Comparison of ENCODE assay signal across 15 cellular contexts in the genomic region with DNA sequence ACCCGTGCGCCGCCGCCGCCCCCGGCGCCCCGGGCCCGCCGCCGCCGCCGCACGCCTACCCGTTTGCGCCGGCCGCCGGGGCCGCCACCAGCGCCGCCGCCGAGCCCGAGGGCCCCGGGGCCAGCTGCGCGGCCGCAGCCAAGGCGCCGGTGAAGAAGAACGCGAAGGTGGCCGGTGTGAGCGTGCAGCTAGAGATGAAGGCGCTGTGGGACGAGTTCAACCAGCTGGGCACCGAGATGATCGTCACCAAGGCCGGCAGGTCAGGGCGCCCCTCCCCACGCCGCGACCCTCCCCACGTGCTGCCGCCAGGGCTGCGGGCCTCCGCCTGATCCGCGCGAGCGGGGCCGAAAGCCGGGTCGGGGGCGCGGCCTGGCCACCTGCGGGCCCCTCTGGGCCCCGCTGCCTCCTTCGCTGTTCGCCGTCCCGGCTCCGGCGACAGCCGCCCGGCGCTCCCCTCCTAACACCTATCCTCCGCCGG. TPM values are rescaled to one million over a fixed set of nuclear protein-coding genes. Genes with fewer than 3 reads are reported as not detected.
DNase-seq lines count a peak whose midpoint lies in the region; TF ChIP-seq lines count a peak whose summit lies in the region.
"Had no signal": no experiment of that assay in that cellular context is flagged by ENCODE, and none has a peak within 500 bp of the region (broad histone marks: within the 10 kb centered on the region; RNA-seq: fewer than 3 reads in every experiment).

No MANE protein-coding gene starts in this region.

- H3K79me2 ChIP-seq in H9 (ENCODE audit: insufficient read depth, low read length) (no peaks in the 10 kb centered on the region), mammary epithelial cell (ENCODE audit: insufficient read depth, low read length) (no peaks in the 10 kb centered on the region)

- H3K4me3 Mint-ChIP-seq in H9 (peak overlapping the region; percentile 27 to 51; a peak in 3 of 5 replicates), osteocyte (ENCODE audit: unreplicated experiment) (peak overlapping the region; percentile 55)
- H3K4me3 Mint-ChIP-seq: activated CD4-positive, alpha-beta T cell treated with anti-CD3 and anti-CD28 coated beads, Interleukin-2, amount 10 ng/mL, durations not matched to agents 7 days and 5 days had no signal

- H3K27ac Mint-ChIP-seq in H9 = no peak overlapping the region
- H3K27ac Mint-ChIP-seq in osteocyte (ENCODE audit: unreplicated experiment) = no peak overlapping the region
- H3K27ac Mint-ChIP-seq: activated CD4-positive, alpha-beta T cell treated with anti-CD3 and anti-CD28 coated beads, Interleukin-2, amount 10 ng/mL, durations not matched to agents 7 days and 5 days; CD4-positive, CD25-positive, alpha-beta regulatory T cell had no signal

- no CpG with 5 or more reads among the region's 70 CpGs for WGBS in H9 (ENCODE audit: extremely low coverage, insufficient read length, low lambda C conversion rate)
- 3% methylated on average over 14 of the region's 70 CpGs for WGBS in mammary epithelial cell (ENCODE audit: low coverage, missing lambda C conversion rate)

- no peak overlapping the region for H2BK5ac ChIP-seq in H9 (ENCODE audit: insufficient read length, low read length)

- H3K56ac ChIP-seq in H9 (ENCODE audit: insufficient read length, low read depth, low read length) = no peak overlapping the region

- no peak overlapping the region for H2AFZ ChIP-seq in H9 (ENCODE audit: low read length)
- no peak overlapping the region for H2AFZ ChIP-seq in mammary epithelial cell (ENCODE audit: low read depth, low read length)

- no peak overlapping the region for H3K4ac ChIP-seq in H9 (ENCODE audit: low read depth, low read length)

- no peaks in the 10 kb centered on the region for H3K23me2 ChIP-seq in H9 (ENCODE audit: insufficient read length, low read depth, low read length, poor library complexity, severe bottlenecking)

- DNase-seq in AG10803 (ENCODE audit: low read depth) (no peak), H9 (peak; percentile 32), mammary epithelial cell (no peak), osteocyte (ENCODE audit: extremely low spot score, unreplicated experiment) (no peak), GDM1 (lab: John Stamatoyannopoulos, UW) (no peak), NCI-H2081 (lab: John Stamatoyannopoulos, UW) (no peak), HK-2 (ENCODE audit: unreplicated experiment) (no peak)
- DNase-seq in activated naive CD4-positive, alpha-beta T cell treated with Interleukin-2 at 50 U/mL for 16 hours = no peak
- DNase-seq: activated CD4-positive, alpha-beta T cell treated with anti-CD3 and anti-CD28 coated beads, Interleukin-2, amount 10 ng/mL, durations not matched to agents 7 days and 5 days; activated effector memory CD4-positive, alpha-beta T cell treated with Interleukin-2 at 50 U/mL for 16 hours; CD4-positive, CD25-positive, alpha-beta regulatory T cell; left colon; NCI-H526 treated with DMSO at 0.1 percent for 48 hours; testis had no signal

- TF ChIP-seq CTCF in AG10803 (conservative IDR thresholded peaks at IDR 0.05; ENCODE audit: low read length) (no peak), H9 (conservative IDR thresholded peaks at IDR 0.05) (no peak), mammary epithelial cell (conservative IDR thresholded peaks at IDR 0.05 in 1 of 2, IDR thresholded peaks at IDR 0.05 in 1 of 2; ENCODE audit: extremely low read depth in 1 of 2, insufficient read depth in 1 of 2, low read depth in 1 of 2, low read length in 2 of 2) (no peak), osteocyte (IDR thresholded peaks at IDR 0.05) (no peak)

- H4K8ac ChIP-seq in H9 (replicated peaks; ENCODE audit: insufficient read length, low read depth, low read length) = no peak overlapping the region

- H2AK5ac ChIP-seq in H9 (ENCODE audit: insufficient read length, low read length) = no peak overlapping the region

- intact Hi-C loops in mammary epithelial cell (cut with micrococcal nuclease) = no loop called here

- peaks cover 3% of the 10 kb centered on the region for H4K20me1 ChIP-seq in H9 (ENCODE audit: control insufficient read depth, insufficient read depth, insufficient read length)
- H4K20me1 ChIP-seq in mammary epithelial cell (ENCODE audit: insufficient read depth, low read length) = no peaks in the 10 kb centered on the region

- CTCF ChIA-PET in mammary epithelial cell (lab: Charles Lee; ENCODE audit: low non-redundant PET) = no interaction called here

- H3K4me1 ChIP-seq in H9 (ENCODE audit: insufficient read depth, low read length) = no peaks in the 10 kb centered on the region; the same call in 1 of the 2 replicates
- peaks cover 15% of the 10 kb centered on the region for H3K4me1 ChIP-seq in mammary epithelial cell (ENCODE audit: insufficient read depth, low read length)
- H3K4me1 ChIP-seq: testis had no signal

- H3K4me1 Mint-ChIP-seq in H9 = peaks cover 22 to 50% of the 10 kb centered on the region in 2 experiments
- peaks cover 27% of the 10 kb centered on the region for H3K4me1 Mint-ChIP-seq in osteocyte (ENCODE audit: unreplicated experiment)

- H2BK20ac ChIP-seq in H9 (ENCODE audit: low read depth, low read length, poor library complexity, severe bottlenecking) = no peak overlapping the region

- H3K9ac ChIP-seq in H9 (ENCODE audit: extremely low read depth, insufficient read length, low read length) (no peak overlapping the region), mammary epithelial cell (ENCODE audit: insufficient read depth, low read length) (no peak overlapping the region)

- no peak overlapping the region for H3K14ac ChIP-seq in H9 (ENCODE audit: insufficient read depth, low read length)

- dilution Hi-C loops in mammary epithelial cell (cut with HindIII; ENCODE audit: low sequenced_read_pairs) = no loop called here

- no peak overlapping the region for H3K18ac ChIP-seq in H9 (ENCODE audit: insufficient read length, low read depth, low read length)

- H3K27ac ChIP-seq in H9 (ENCODE audit: insufficient read length, low read depth, low read length) = no peak overlapping the region
- H3K27ac ChIP-seq in mammary epithelial cell (ENCODE audit: insufficient read depth, low read depth, low read length) = no peak overlapping the region
- H3K27ac ChIP-seq: testis had no signal

- H3K23ac ChIP-seq in H9 (ENCODE audit: insufficient read length, low read depth, low read length) = no peak overlapping the region

- H2BK15ac ChIP-seq in H9 (ENCODE audit: low read depth, low read length) = no peak overlapping the region

- peak overlapping the region; percentile 74 for H3K4me3 ChIP-seq in AG10803 (ENCODE audit: low read length)
- no peak overlapping the region for H3K4me3 ChIP-seq in mammary epithelial cell (replicated peaks in 1 of 3; ENCODE audit: insufficient read depth in 1 of 3, low read depth in 2 of 3, low read length in 3 of 3)

- H3K9me3 ChIP-seq in H9 (ENCODE audit: control insufficient read depth, low read depth, low read length) (no peaks in the 10 kb centered on the region), mammary epithelial cell (replicated peaks; ENCODE audit: insufficient read depth, low read length) (no peaks in the 10 kb centered on the region)
- H3K9me3 ChIP-seq: testis had no signal

- in situ Hi-C loops in mammary epithelial cell (cut with MboI; ENCODE audit: low sequenced_read_pairs in 2 of 2) = no loop called here

- H3K9me3 Mint-ChIP-seq in H9 (peaks cover 8 to 13% of the 10 kb centered on the region in 2 experiments; a peak in 4 of 5 replicates), osteocyte (ENCODE audit: unreplicated experiment) (no peaks in the 10 kb centered on the region)
- H3K9me3 Mint-ChIP-seq: activated CD4-positive, alpha-beta T cell treated with anti-CD3 and anti-CD28 coated beads, Interleukin-2, amount 10 ng/mL, durations not matched to agents 7 days and 5 days had no signal

- H4K5ac ChIP-seq in H9 (ENCODE audit: insufficient read length, low read depth, low read length) = no peak overlapping the region

- H2BK12ac ChIP-seq in H9 (ENCODE audit: insufficient read length, low read depth, low read length) = no peak overlapping the region

- H3K36me3 Mint-ChIP-seq in H9 (ENCODE audit: insufficient read depth in 1 of 3, low read depth in 3 of 3) (peaks cover 0 to 3% (median 0%) of the 10 kb centered on the region in 3 experiments; a peak in 2 of 7 replicates), osteocyte (ENCODE audit: unreplicated experiment) (peaks cover 6% of the 10 kb centered on the region)
- H3K36me3 Mint-ChIP-seq: CD4-positive, CD25-positive, alpha-beta regulatory T cell had no signal

- H3K4me2 ChIP-seq in H9 (ENCODE audit: insufficient read depth, insufficient read length, low read length) (peak overlapping the region; percentile 7), mammary epithelial cell (ENCODE audit: insufficient read depth, low read depth, low read length) (peak overlapping the region; percentile 42)

- H2BK120ac ChIP-seq in H9 (ENCODE audit: low read depth, low read length, poor library complexity, severe bottlenecking) = no peak overlapping the region

- H3T11ph ChIP-seq in H9 (ENCODE audit: low read length) = no peak overlapping the region

- H3K79me1 ChIP-seq in H9 (ENCODE audit: insufficient read depth, low read depth, low read length, poor library complexity, severe bottlenecking) = no peaks in the 10 kb centered on the region

- no TSS peak for BruUV-seq in mammary epithelial cell (replicated peaks; lab: Mats Ljungman, UMichigan)

- H4K91ac ChIP-seq in H9 (ENCODE audit: insufficient read length, low read depth, low read length) = no peak overlapping the region

- peaks cover 87% of the 10 kb centered on the region for H3K27me3 Mint-ChIP-seq in H9 (ENCODE audit: low read depth)
- H3K27me3 Mint-ChIP-seq in osteocyte (ENCODE audit: unreplicated experiment) = peaks cover 7% of the 10 kb centered on the region

- H3K27me3 ChIP-seq in H9 (ENCODE audit: insufficient read depth, low read length) = peaks cover 83% of the 10 kb centered on the region
- H3K27me3 ChIP-seq in mammary epithelial cell (ENCODE audit: insufficient read depth, low read length) = peaks cover 16% of the 10 kb centered on the region
- H3K27me3 ChIP-seq: testis had no signal

- H3K36me3 ChIP-seq in mammary epithelial cell (ENCODE audit: insufficient read depth, low read length) = no peaks in the 10 kb centered on the region

RNA-seq across cellular contexts. Expression of a gene that starts 0.5 kb away (rescaled TPM):
- total RNA-seq in H9 (2021) = 2.2 and 2.5 TPM in 2 replicates
- total RNA-seq in mammary epithelial cell = under 1 TPM in 1 of 2 donors, not detected in 1; 0.17 TPM
- not detected for polyA plus RNA-seq in mammary epithelial cell
- not detected for polyA minus RNA-seq in mammary epithelial cell
- total RNA-seq in osteocyte = 22.5 and 24.2 TPM in 2 replicates
- total RNA-seq: activated CD4-positive, alpha-beta T cell treated with anti-CD3 and anti-CD28 coated beads, Interleukin-2, amount 10 ng/mL, durations not matched to agents 7 days and 5 days; CD4-positive, CD25-positive, alpha-beta regulatory T cell; fibroblast of lung had no signal
- polyA plus RNA-seq: CD4-positive, CD25-positive, alpha-beta regulatory T cell; fibroblast of lung had no signal

RNA-seq across cellular contexts. Expression of a gene that starts 37.7 kb away (rescaled TPM):
- total RNA-seq in H9 (2021) = 2.4 and 3.4 TPM in 2 replicates
- total RNA-seq in mammary epithelial cell = 1 to 10 TPM in 1 of 2 donors, under 1 TPM in 1; 0.21 to 1.5 TPM
- polyA plus RNA-seq in mammary epithelial cell = 0.76 TPM
- polyA minus RNA-seq in mammary epithelial cell = not detected
- 28.6 and 34.1 TPM in 2 replicates for total RNA-seq in osteocyte
- total RNA-seq: activated CD4-positive, alpha-beta T cell treated with anti-CD3 and anti-CD28 coated beads, Interleukin-2, amount 10 ng/mL, durations not matched to agents 7 days and 5 days had no signal
- polyA plus RNA-seq: CD4-positive, CD25-positive, alpha-beta regulatory T cell had no signal

RNA-seq across cellular contexts. Expression of a gene that starts 46.8 kb away (rescaled TPM):
- total RNA-seq in H9 (2021) (17.7 and 17.8 TPM in 2 replicates), mammary epithelial cell (10 to 100 TPM in 1 of 2 donors, 1 to 10 TPM in 1; 7.9 to 20.5 TPM), osteocyte (103 and 108 TPM in 2 replicates)
- polyA plus RNA-seq in mammary epithelial cell = 6.5 TPM
- polyA minus RNA-seq in mammary epithelial cell = 29.6 TPM
- total RNA-seq: activated CD4-positive, alpha-beta T cell treated with anti-CD3 and anti-CD28 coated beads, Interleukin-2, amount 10 ng/mL, durations not matched to agents 7 days and 5 days had no signal
- polyA plus RNA-seq: CD4-positive, CD25-positive, alpha-beta regulatory T cell had no signal
